10 cellular contexts compared by ENCODE assay signal in the genomic region with DNA sequence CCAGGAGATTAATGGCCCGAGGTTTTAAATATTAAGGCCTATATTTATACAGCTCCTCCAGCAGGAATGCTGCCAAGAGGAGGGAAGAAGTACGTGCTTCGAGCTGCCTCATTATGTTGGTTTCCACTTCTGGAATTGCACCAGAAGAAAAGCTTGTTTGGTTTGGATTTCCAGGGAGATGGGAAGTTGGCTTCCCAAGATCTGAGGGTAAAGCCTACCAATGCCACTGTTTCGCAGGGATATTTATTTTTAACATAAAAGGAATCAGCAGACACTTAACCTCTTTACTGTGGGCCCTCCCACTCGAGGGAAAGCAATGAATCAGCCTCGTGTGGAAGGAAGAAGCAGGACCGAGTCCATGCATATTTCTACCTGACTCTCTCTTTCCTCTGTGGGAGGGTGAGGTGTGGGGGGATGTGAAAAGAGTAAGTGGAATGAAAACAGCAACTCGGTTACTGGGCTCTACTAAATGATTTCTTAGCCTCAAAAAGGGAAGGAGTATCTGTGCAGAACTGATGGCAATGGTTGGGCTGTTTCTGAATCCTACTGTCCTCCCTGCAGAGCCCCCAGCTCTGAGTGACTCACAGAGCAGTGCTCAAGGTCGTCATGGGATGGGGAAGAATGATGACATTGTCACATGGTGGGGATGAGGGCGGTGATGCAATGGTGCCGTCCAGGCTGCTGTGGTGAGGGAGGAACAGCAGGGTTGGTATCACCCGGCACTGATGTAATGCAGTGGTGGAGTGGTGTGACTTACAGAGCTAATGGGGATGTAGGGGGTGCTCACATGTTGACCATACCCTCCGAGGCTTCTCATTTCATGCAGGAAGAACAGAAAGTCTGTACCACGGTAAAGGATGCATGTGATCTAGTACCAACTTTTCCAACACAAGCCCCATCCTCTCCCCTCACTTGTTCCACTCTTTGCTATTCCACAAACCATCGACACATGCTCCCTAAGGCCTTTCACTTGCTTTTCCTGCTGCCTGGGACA.
DNase-seq lines count a peak whose midpoint lies in the region; ATAC-seq and TF ChIP-seq lines count a peak whose summit lies in the region.
"Had no signal": no experiment of that assay in that cellular context is flagged by ENCODE, and none has a peak within 500 bp of the region (broad histone marks: within the 10 kb centered on the region; RNA-seq: fewer than 3 reads in every experiment).

No MANE protein-coding gene starts in this region.

- H3K4me3 Mint-ChIP-seq in WTC11 = no peak overlapping the region
- H3K4me3 Mint-ChIP-seq: B cell had no signal

- H3K36me3 Mint-ChIP-seq in WTC11 = no peaks in the 10 kb centered on the region

- H3K27me3 Mint-ChIP-seq in WTC11 (ENCODE audit: low read depth) = no peaks in the 10 kb centered on the region; the same call in none of the 2 replicates

- H3K27ac Mint-ChIP-seq in WTC11 = no peak overlapping the region
- H3K27ac Mint-ChIP-seq: B cell had no signal

- POLR2A ChIA-PET in WTC11 (lab: Charles Lee) = no interaction called here

- TF ChIP-seq CTCF in WTC11 (IDR thresholded peaks at IDR 0.05) = no peak

- no peaks in the 10 kb centered on the region for H3K9me3 Mint-ChIP-seq in WTC11

- intact Hi-C loops in left cardiac atrium (cut with DNase I) = no loop called here

- CTCF ChIA-PET in WTC11 (lab: Charles Lee) = interaction anchor here (0.9 to 1.1 kb wide), 2 partner anchors 43 to 123 kb away, joined by 3 to 4 read pairs; no protein-coding TSS in a partner anchor

- H3K4me1 Mint-ChIP-seq in WTC11 = peaks cover 17% of the 10 kb centered on the region
- H3K4me1 Mint-ChIP-seq: B cell had no signal

- no peak for ATAC-seq in WTC11
- peak; percentile 45 to 82 for ATAC-seq in left cardiac atrium
- ATAC-seq in HG03565 (IDR thresholded peaks at IDR 0.05; ENCODE audit: unreplicated experiment) = no peak

- peak; percentile 80 for DNase-seq in NK-92 treated with Interleukin-12 subunit alpha and Interleukin-12 subunit beta, amount 100 ng/mL, for 24 hours (lab: John Stamatoyannopoulos, UW)
- DNase-seq in NK-92 (lab: John Stamatoyannopoulos, UW; ENCODE audit: unreplicated experiment) = no peak
- no peak for DNase-seq in WTC11 (ENCODE audit: low spot score)
- DNase-seq in left cardiac atrium = peak; percentile 40
- peak; percentile 26 to 37 for DNase-seq in stimulated activated CD8-positive, alpha-beta memory T cell treated with anti-CD3 and anti-CD28 coated beads, Interleukin-7, amount 100 ng/mL, for 48 hours (ENCODE audit: extremely low read depth in 1 of 2, low read depth in 1 of 2)
- DNase-seq in dedifferentiated amniotic fluid mesenchymal stem cell (ENCODE audit: extremely low spot score) = no peak
- DNase-seq in GF-D8 (lab: John Stamatoyannopoulos, UW) = no peak
- DNase-seq: small intestine had no signal

TF ChIP-seq in WTC11, 78 proteins besides CTCF, POLR2A, EP300 and RAD21:
- TF ChIP-seq, protein P1, sequence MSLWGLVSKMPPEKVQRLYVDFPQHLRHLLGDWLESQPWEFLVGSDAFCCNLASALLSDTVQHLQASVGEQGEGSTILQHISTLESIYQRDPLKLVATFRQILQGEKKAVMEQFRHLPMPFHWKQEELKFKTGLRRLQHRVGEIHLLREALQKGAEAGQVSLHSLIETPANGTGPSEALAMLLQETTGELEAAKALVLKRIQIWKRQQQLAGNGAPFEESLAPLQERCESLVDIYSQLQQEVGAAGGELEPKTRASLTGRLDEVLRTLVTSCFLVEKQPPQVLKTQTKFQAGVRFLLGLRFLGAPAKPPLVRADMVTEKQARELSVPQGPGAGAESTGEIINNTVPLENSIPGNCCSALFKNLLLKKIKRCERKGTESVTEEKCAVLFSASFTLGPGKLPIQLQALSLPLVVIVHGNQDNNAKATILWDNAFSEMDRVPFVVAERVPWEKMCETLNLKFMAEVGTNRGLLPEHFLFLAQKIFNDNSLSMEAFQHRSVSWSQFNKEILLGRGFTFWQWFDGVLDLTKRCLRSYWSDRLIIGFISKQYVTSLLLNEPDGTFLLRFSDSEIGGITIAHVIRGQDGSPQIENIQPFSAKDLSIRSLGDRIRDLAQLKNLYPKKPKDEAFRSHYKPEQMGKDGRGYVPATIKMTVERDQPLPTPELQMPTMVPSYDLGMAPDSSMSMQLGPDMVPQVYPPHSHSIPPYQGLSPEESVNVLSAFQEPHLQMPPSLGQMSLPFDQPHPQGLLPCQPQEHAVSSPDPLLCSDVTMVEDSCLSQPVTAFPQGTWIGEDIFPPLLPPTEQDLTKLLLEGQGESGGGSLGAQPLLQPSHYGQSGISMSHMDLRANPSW (CRISPR knock-in tag; conservative IDR thresholded peaks at IDR 0.05; ENCODE audit: low read depth) = no peak
- TF ChIP-seq ATF3 (CRISPR knock-in tag; conservative IDR thresholded peaks at IDR 0.05) = 0 out of 2 replicates have a peak, but pooled peaks have one; percentile 20
- no peak for TF ChIP-seq ATF1 (CRISPR knock-in tag; IDR thresholded peaks at IDR 0.05)
- no peak for TF ChIP-seq E2F1 (CRISPR knock-in tag; IDR thresholded peaks at IDR 0.05)
- no peak for TF ChIP-seq ZNF121 (CRISPR knock-in tag; IDR thresholded peaks at IDR 0.05)
- peak; percentile 93 for TF ChIP-seq GABPB1 (CRISPR knock-in tag; IDR thresholded peaks at IDR 0.05)
- no peak for TF ChIP-seq NFYB (CRISPR knock-in tag; conservative IDR thresholded peaks at IDR 0.05; ENCODE audit: low read depth)
- TF ChIP-seq E2F4 (CRISPR knock-in tag; IDR thresholded peaks at IDR 0.05; ENCODE audit: borderline replicate concordance, low read depth) = no peak
- TF ChIP-seq PREB (CRISPR knock-in tag; IDR thresholded peaks at IDR 0.05; ENCODE audit: borderline replicate concordance) = no peak
- TF ChIP-seq NR3C1 (CRISPR knock-in tag; conservative IDR thresholded peaks at IDR 0.05; ENCODE audit: low read depth) = no peak
- no peak for TF ChIP-seq HMGA2 (CRISPR knock-in tag; IDR thresholded peaks at IDR 0.05)
- TF ChIP-seq EMX1 (CRISPR knock-in tag; IDR thresholded peaks at IDR 0.05) = no peak

Comparison
In these comparisons a context has a peak if more than half of its experiments do, and no peak if none do; other contexts are left out.
1. DNase-seq: peak in NK-92 treated with Interleukin-12 subunit alpha and Interleukin-12 subunit beta, amount 100 ng/mL, for 24 hours (single experiment), left cardiac atrium (single experiment) and stimulated activated CD8-positive, alpha-beta memory T cell treated with anti-CD3 and anti-CD28 coated beads, Interleukin-7, amount 100 ng/mL, for 48 hours (2 of 2); none in NK-92 (single experiment), WTC11 (single experiment), dedifferentiated amniotic fluid mesenchymal stem cell (single experiment) and GF-D8 (single experiment).
2. ATAC-seq: peak in left cardiac atrium (2 of 2); none in WTC11 (single experiment) and HG03565 (single experiment).